In the genomic region with DNA sequence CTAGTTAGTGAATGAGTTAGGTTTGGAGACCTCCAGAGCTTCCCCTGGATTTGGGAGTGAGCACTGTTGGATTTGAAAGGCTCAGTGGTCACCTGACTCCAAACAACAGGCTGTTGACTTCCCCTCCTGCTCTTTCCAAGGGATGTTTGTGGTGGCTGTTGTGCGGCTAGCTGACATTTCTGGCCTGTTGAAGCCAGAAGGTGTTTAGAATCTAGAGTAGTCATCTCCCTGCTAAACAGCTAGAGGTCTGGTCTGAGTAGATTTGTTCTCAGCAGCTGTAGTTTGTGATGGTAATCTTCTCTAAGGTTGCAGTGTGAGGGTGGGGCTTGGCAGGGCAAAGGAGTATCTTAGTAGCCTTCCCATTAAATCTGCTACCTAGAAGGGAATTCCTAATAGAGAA, we compare ENCODE assay signal across 1 cellular context.
TF ChIP-seq lines count a peak whose summit lies in the region.

No MANE protein-coding gene starts in this region.

TF ChIP-seq in GM23338, 12 proteins besides CTCF, POLR2A, EP300 and RAD21:
- TF ChIP-seq EZH2 (IDR thresholded peaks at IDR 0.05; ENCODE audit: low read depth, unreplicated experiment) = no peak
- no peak for TF ChIP-seq NANOG (IDR thresholded peaks at IDR 0.05; ENCODE audit: borderline replicate concordance)
- TF ChIP-seq, protein P1, sequence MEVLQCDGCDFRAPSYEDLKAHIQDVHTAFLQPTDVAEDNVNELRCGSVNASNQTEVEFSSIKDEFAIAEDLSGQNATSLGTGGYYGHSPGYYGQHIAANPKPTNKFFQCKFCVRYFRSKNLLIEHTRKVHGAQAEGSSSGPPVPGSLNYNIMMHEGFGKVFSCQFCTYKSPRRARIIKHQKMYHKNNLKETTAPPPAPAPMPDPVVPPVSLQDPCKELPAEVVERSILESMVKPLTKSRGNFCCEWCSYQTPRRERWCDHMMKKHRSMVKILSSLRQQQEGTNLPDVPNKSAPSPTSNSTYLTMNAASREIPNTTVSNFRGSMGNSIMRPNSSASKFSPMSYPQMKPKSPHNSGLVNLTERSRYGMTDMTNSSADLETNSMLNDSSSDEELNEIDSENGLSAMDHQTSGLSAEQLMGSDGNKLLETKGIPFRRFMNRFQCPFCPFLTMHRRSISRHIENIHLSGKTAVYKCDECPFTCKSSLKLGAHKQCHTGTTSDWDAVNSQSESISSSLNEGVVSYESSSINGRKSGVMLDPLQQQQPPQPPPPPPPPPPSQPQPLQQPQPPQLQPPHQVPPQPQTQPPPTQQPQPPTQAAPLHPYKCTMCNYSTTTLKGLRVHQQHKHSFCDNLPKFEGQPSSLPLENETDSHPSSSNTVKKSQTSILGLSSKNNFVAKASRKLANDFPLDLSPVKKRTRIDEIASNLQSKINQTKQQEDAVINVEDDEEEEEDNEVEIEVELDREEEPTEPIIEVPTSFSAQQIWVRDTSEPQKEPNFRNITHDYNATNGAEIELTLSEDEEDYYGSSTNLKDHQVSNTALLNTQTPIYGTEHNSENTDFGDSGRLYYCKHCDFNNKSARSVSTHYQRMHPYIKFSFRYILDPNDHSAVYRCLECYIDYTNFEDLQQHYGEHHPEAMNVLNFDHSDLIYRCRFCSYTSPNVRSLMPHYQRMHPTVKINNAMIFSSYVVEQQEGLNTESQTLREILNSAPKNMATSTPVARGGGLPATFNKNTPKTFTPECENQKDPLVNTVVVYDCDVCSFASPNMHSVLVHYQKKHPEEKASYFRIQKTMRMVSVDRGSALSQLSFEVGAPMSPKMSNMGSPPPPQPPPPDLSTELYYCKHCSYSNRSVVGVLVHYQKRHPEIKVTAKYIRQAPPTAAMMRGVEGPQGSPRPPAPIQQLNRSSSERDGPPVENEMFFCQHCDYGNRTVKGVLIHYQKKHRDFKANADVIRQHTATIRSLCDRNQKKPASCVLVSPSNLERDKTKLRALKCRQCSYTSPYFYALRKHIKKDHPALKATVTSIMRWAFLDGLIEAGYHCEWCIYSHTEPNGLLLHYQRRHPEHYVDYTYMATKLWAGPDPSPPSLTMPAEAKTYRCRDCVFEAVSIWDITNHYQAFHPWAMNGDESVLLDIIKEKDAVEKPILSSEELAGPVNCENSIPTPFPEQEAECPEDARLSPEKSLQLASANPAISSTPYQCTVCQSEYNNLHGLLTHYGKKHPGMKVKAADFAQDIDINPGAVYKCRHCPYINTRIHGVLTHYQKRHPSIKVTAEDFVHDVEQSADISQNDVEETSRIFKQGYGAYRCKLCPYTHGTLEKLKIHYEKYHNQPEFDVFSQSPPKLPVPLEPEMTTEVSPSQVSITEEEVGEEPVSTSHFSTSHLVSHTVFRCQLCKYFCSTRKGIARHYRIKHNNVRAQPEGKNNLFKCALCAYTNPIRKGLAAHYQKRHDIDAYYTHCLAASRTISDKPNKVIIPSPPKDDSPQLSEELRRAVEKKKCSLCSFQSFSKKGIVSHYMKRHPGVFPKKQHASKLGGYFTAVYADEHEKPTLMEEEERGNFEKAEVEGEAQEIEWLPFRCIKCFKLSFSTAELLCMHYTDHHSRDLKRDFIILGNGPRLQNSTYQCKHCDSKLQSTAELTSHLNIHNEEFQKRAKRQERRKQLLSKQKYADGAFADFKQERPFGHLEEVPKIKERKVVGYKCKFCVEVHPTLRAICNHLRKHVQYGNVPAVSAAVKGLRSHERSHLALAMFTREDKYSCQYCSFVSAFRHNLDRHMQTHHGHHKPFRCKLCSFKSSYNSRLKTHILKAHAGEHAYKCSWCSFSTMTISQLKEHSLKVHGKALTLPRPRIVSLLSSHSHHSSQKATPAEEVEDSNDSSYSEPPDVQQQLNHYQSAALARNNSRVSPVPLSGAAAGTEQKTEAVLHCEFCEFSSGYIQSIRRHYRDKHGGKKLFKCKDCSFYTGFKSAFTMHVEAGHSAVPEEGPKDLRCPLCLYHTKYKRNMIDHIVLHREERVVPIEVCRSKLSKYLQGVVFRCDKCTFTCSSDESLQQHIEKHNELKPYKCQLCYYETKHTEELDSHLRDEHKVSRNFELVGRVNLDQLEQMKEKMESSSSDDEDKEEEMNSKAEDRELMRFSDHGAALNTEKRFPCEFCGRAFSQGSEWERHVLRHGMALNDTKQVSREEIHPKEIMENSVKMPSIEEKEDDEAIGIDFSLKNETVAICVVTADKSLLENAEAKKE (CRISPR knock-in tag; IDR thresholded peaks at IDR 0.05) = no peak
- TF ChIP-seq STAT1 (IDR thresholded peaks at IDR 0.05; ENCODE audit: unreplicated experiment) = no peak
- TF ChIP-seq EZH2phosphoT487 (IDR thresholded peaks at IDR 0.05; ENCODE audit: unreplicated experiment) = no peak
- TF ChIP-seq POLR2AphosphoS5 (IDR thresholded peaks at IDR 0.05; ENCODE audit: low read depth) = no peak
- no peak for TF ChIP-seq ETS1 (IDR thresholded peaks at IDR 0.05)
- no peak for TF ChIP-seq REST (IDR thresholded peaks at IDR 0.05; ENCODE audit: unreplicated experiment)
- TF ChIP-seq JUNB (IDR thresholded peaks at IDR 0.05; ENCODE audit: unreplicated experiment) = no peak
- TF ChIP-seq CREB1 (CRISPR knock-in tag; IDR thresholded peaks at IDR 0.05; ENCODE audit: low read depth) = no peak
- no peak for TF ChIP-seq ZNF114 (CRISPR knock-in tag; IDR thresholded peaks at IDR 0.05)
- no peak for TF ChIP-seq ZNF331 (CRISPR knock-in tag; IDR thresholded peaks at IDR 0.05; ENCODE audit: low read depth)
